8 cellular contexts compared by ENCODE assay signal in the genomic region with DNA sequence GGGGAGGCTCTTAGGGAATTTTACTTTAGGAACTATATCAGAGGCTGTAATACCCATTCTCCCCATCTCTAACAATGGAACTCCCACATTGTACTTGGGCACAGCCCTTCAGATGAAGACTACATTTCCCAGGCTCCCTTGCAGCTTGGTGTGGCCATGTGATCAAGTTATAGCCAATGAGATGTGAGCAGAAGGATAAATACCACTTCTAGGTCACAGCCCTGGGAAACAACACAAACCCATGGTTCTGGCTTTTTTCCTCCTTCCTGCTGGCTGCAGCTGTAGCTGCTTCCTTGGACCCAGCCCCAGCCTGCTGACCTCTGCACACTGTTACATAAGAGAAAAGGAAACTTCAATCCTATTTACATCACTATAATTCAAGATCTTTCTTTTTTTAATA.
A peak's percentile ranks its signal among the peaks of the same experiment; 100 is the strongest.
DNase-seq lines count a peak whose midpoint lies in the region; ATAC-seq, FAIRE-seq and TF ChIP-seq lines count a peak whose summit lies in the region.

No MANE protein-coding gene starts in this region.

- no peaks in the 10 kb centered on the region for H3K9me3 Mint-ChIP-seq in natural killer cell treated with Interleukin-12 subunit alpha and Interleukin-12 subunit beta and Interleukin-15 and Interleukin-18, amount 100 ng/mL, for 72 hours
- H3K9me3 Mint-ChIP-seq in nephron progenitor cell: no peaks in the 10 kb centered on the region

- FAIRE-seq in TTC549 (lab: Jason Lieb, UNC): peak; percentile 22

- peak; percentile 76 for ATAC-seq in GM21447 (IDR thresholded peaks at IDR 0.05; ENCODE audit: unreplicated experiment)
- ATAC-seq in natural killer cell treated with Interleukin-12 subunit alpha and Interleukin-12 subunit beta and Interleukin-15 and Interleukin-18, amount 100 ng/mL, for 72 hours: peak; percentile 70 to 85

- H3K4me3 Mint-ChIP-seq in natural killer cell treated with Interleukin-12 subunit alpha and Interleukin-12 subunit beta and Interleukin-15 and Interleukin-18, amount 100 ng/mL, for 72 hours: no peak overlapping the region
- no peak overlapping the region for H3K4me3 Mint-ChIP-seq in nephron progenitor cell

- TF ChIP-seq CTCF in nephron progenitor cell (IDR thresholded peaks at IDR 0.05): no peak

- DNase-seq in COR-L47 (lab: John Stamatoyannopoulos, UW) (peak; percentile 48), MV-4-11 (lab: John Stamatoyannopoulos, UW) (peak; percentile 80), fibroblast of gingiva (ENCODE audit: low read depth) (peak; percentile 73), nephron progenitor cell (no peak)
- DNase-seq in natural killer cell treated with Interleukin-12 subunit alpha and Interleukin-12 subunit beta and Interleukin-15 and Interleukin-18, amount 100 ng/mL, for 72 hours (ENCODE audit: low spot score): no peak
- DNase-seq in activated effector memory CD4-positive, alpha-beta T cell treated with Interleukin-2 at 50 U/mL for 16 hours: no peak

- H3K27ac Mint-ChIP-seq in natural killer cell treated with Interleukin-12 subunit alpha and Interleukin-12 subunit beta and Interleukin-15 and Interleukin-18, amount 100 ng/mL, for 72 hours: no peak overlapping the region
- H3K27ac Mint-ChIP-seq in nephron progenitor cell: no peak overlapping the region

- peaks cover 6 to 9% of the 10 kb centered on the region in 2 donors for H3K27me3 Mint-ChIP-seq in natural killer cell treated with Interleukin-12 subunit alpha and Interleukin-12 subunit beta and Interleukin-15 and Interleukin-18, amount 100 ng/mL, for 72 hours
- peaks cover 3% of the 10 kb centered on the region for H3K27me3 Mint-ChIP-seq in nephron progenitor cell (ENCODE audit: low read depth, poor library complexity)

- no peaks in the 10 kb centered on the region for H3K36me3 Mint-ChIP-seq in natural killer cell treated with Interleukin-12 subunit alpha and Interleukin-12 subunit beta and Interleukin-15 and Interleukin-18, amount 100 ng/mL, for 72 hours
- H3K36me3 Mint-ChIP-seq in nephron progenitor cell (ENCODE audit: low read depth): no peaks in the 10 kb centered on the region

- H3K4me1 Mint-ChIP-seq in natural killer cell treated with Interleukin-12 subunit alpha and Interleukin-12 subunit beta and Interleukin-15 and Interleukin-18, amount 100 ng/mL, for 72 hours (ENCODE audit: low read depth in 2 of 2): peaks cover 0 to 12% of the 10 kb centered on the region in 2 donors
- peaks cover 48% of the 10 kb centered on the region for H3K4me1 Mint-ChIP-seq in nephron progenitor cell

Comparison
In these comparisons a context has a peak if more than half of its experiments do, and no peak if none do; other contexts are left out.
1. DNase-seq: peak in COR-L47 (single experiment), MV-4-11 (single experiment) and fibroblast of gingiva (single experiment); none in natural killer cell treated with Interleukin-12 subunit alpha and Interleukin-12 subunit beta and Interleukin-15 and Interleukin-18, amount 100 ng/mL, for 72 hours (single experiment), nephron progenitor cell (single experiment) and activated effector memory CD4-positive, alpha-beta T cell treated with Interleukin-2 at 50 U/mL for 16 hours (single experiment).